Comparison of ENCODE assay signal across 18 cellular contexts in the genomic region with DNA sequence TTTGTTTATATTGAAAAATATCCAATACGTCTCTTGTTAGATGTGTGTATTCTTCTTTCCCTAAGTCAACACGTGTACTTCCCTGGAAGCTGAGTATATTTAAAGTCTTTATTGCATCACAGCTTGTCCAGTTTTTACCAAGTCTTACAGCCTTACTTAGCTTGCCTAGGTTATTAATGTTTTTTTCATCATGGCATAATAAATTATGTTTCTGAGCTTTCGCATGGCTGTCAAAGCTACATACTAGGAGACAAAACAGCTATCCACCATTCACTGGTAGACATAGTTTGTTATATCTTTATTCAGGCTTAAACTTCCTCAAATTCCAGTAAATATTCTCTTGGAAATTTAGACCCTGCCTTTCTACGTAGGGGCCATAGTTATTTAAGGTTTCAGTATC.
DNase-seq lines count a peak whose midpoint lies in the region; ATAC-seq and TF ChIP-seq lines count a peak whose summit lies in the region.
"Had no signal": no experiment of that assay in that cellular context is flagged by ENCODE, and none has a peak within 500 bp of the region (broad histone marks: within the 10 kb centered on the region; RNA-seq: fewer than 3 reads in every experiment).

No MANE protein-coding gene starts in this region.

- H3K4me3 Mint-ChIP-seq in activated naive CD8-positive, alpha-beta T cell treated with anti-CD3 and anti-CD28 coated beads, Interleukin-2, amount 50 U/mL, for 24 hours, result no peak overlapping the region
- H3K4me3 Mint-ChIP-seq: B cell; CD4-positive, alpha-beta T cell; CD8-positive, alpha-beta T cell had no signal

- H3K4me1 ChIP-seq in esophagus muscularis mucosa (peaks cover 0 to 23% (median 6%) of the 10 kb centered on the region in 4 donors), muscle layer of colon (ENCODE audit: insufficient read depth, low read length) (peaks cover 21% of the 10 kb centered on the region)
- H3K4me1 ChIP-seq: A549; BLaER1 treated with 17β-estradiol and CSF1 and Interleukin-3, amounts not matched to agents 10 nM and 100 nM; Caco-2 had no signal

- no peak for DNase-seq in esophagus muscularis mucosa (ENCODE audit: extremely low spot score)
- DNase-seq in activated gamma-delta T cell treated with Interleukin-2 at 50 U/mL for 16 hours, result no peak
- no peak for DNase-seq in activated gamma-delta T cell (lab: John Stamatoyannopoulos, UW)
- no peak for DNase-seq in activated naive CD8-positive, alpha-beta T cell treated with anti-CD3 and anti-CD28 coated beads, Interleukin-2, amount 50 U/mL, for 24 hours
- DNase-seq: AML-193; Caco-2; Calu3; CD4-positive, alpha-beta T cell; CD8-positive, alpha-beta T cell; DMS79 treated with DMSO at 0.1 percent for 48 hours; GF-D8 had no signal

- H3K36me3 ChIP-seq in esophagus muscularis mucosa (no peaks in the 10 kb centered on the region), muscle layer of colon (ENCODE audit: insufficient read depth, low read length) (no peaks in the 10 kb centered on the region)
- H3K36me3 ChIP-seq: BLaER1 treated with 17β-estradiol and CSF1 and Interleukin-3, amounts not matched to agents 10 nM and 100 nM had no signal

- TF ChIP-seq POLR2A in esophagus muscularis mucosa (IDR thresholded peaks at IDR 0.05; ENCODE audit: low read depth), result no peak

- H3K4me3 ChIP-seq in esophagus muscularis mucosa (no peak overlapping the region), muscle layer of colon (ENCODE audit: low read depth in 1 of 2, low read length in 2 of 2) (no peak overlapping the region)
- H3K4me3 ChIP-seq: A549; BLaER1 treated with 17β-estradiol and CSF1 and Interleukin-3, amounts not matched to agents 10 nM and 100 nM had no signal

- no peaks in the 10 kb centered on the region for H3K4me1 Mint-ChIP-seq in activated naive CD8-positive, alpha-beta T cell treated with anti-CD3 and anti-CD28 coated beads, Interleukin-2, amount 50 U/mL, for 24 hours
- H3K4me1 Mint-ChIP-seq: B cell had no signal

- peak overlapping the region; percentile 32; the same call in 1 of the 2 replicates for H3K27ac ChIP-seq in VCaP
- H3K27ac ChIP-seq in esophagus muscularis mucosa (replicated peaks in 1 of 4), result peak overlapping the region in 3 of 4 donors; percentile 21 to 30 (median 28)
- H3K27ac ChIP-seq in muscle layer of colon (ENCODE audit: low read depth, low read length), result peak overlapping the region; percentile 10
- H3K27ac ChIP-seq: 22Rv1; A549; BLaER1 treated with 17β-estradiol and CSF1 and Interleukin-3, amounts not matched to agents 10 nM and 100 nM; C4-2B had no signal

- H3K27ac Mint-ChIP-seq in activated naive CD8-positive, alpha-beta T cell treated with anti-CD3 and anti-CD28 coated beads, Interleukin-2, amount 50 U/mL, for 24 hours, result no peak overlapping the region
- H3K27ac Mint-ChIP-seq: B cell; CD4-positive, alpha-beta T cell; CD8-positive, alpha-beta T cell had no signal

- peaks cover 5% of the 10 kb centered on the region for H3K9me3 Mint-ChIP-seq in activated naive CD8-positive, alpha-beta T cell treated with anti-CD3 and anti-CD28 coated beads, Interleukin-2, amount 50 U/mL, for 24 hours

- intact Hi-C loops in esophagus muscularis mucosa (cut with DNase I), result no loop called here

- no peaks in the 10 kb centered on the region for H3K9me3 ChIP-seq in esophagus muscularis mucosa
- no peaks in the 10 kb centered on the region for H3K9me3 ChIP-seq in muscle layer of colon (ENCODE audit: low read length)
- H3K9me3 ChIP-seq: A549; BLaER1 treated with 17β-estradiol and CSF1 and Interleukin-3, amounts not matched to agents 10 nM and 100 nM; Caco-2 had no signal

- TF ChIP-seq EP300 in esophagus muscularis mucosa (IDR thresholded peaks at IDR 0.05), result no peak

- no peaks in the 10 kb centered on the region for H3K27me3 Mint-ChIP-seq in activated naive CD8-positive, alpha-beta T cell treated with anti-CD3 and anti-CD28 coated beads, Interleukin-2, amount 50 U/mL, for 24 hours
- H3K27me3 Mint-ChIP-seq: B cell; CD4-positive, alpha-beta T cell had no signal

- ATAC-seq in activated naive CD8-positive, alpha-beta T cell treated with anti-CD3 and anti-CD28 coated beads, Interleukin-2, amount 50 U/mL, for 24 hours, result no peak
- ATAC-seq: A549; CD8-positive, alpha-beta T cell had no signal

- no peaks in the 10 kb centered on the region for H3K36me3 Mint-ChIP-seq in activated naive CD8-positive, alpha-beta T cell treated with anti-CD3 and anti-CD28 coated beads, Interleukin-2, amount 50 U/mL, for 24 hours (ENCODE audit: low read depth)
- H3K36me3 Mint-ChIP-seq: CD8-positive, alpha-beta T cell had no signal

- 33% methylated on average over 4 of the region's 4 CpGs for WGBS in esophagus muscularis mucosa

- no peak for TF ChIP-seq CTCF in VCaP (conservative IDR thresholded peaks at IDR 0.05)
- no peak for TF ChIP-seq CTCF in esophagus muscularis mucosa (IDR thresholded peaks at IDR 0.05)

- no peak overlapping the region for H3K9ac ChIP-seq in muscle layer of colon (ENCODE audit: low read length)
- H3K9ac ChIP-seq: BLaER1 treated with 17β-estradiol and CSF1 and Interleukin-3, amounts not matched to agents 10 nM and 100 nM had no signal

- no peaks in the 10 kb centered on the region for H3K27me3 ChIP-seq in esophagus muscularis mucosa
- H3K27me3 ChIP-seq in muscle layer of colon (ENCODE audit: control insufficient read depth in 1 of 2, insufficient read depth in 2 of 2, low read length in 2 of 2), result no peaks in the 10 kb centered on the region
- H3K27me3 ChIP-seq: BLaER1 treated with 17β-estradiol and CSF1 and Interleukin-3, amounts not matched to agents 10 nM and 100 nM had no signal
